1 cellular context compared by ENCODE assay signal in the genomic region with DNA sequence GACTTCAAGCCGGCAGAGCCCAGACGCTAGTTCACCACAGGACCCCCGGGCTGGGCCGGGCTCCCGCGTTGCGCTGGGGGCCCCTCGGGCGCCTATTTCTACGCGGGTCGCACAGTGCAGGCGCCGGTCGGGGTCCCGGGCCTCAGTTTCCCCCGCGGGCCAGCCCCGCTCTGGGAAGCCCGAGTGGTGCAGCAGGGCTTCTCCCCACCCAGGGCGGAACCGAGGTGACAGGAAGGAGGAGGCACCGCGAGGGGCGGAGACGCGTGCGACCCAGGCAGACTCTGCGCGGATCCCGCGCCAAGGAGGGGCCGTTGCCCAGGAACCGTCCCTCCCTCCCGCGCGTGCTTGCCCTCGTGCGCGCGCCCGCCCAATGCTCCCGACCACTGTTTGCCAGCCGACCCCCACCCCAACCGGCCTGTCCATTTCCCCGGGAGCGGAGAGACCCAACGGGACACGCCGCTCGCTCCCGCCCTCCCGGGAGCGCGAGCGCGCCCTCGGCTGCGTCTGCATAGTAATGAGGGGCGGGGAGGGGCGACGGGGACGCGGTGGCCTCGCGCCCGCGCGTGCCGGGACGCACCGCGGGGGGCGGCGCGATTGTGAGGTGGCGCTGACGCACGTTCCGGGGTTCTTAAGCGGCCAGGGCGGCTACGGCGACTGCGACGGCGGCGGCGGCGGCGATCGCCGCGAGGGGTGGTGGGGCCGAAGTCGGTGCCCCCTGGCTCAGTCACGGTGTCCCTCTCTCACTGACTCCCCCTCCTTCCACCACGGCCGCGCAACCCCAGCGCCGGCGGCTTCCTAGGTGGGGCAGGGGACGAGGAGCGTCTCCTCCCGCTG.
TF ChIP-seq lines count a peak whose summit lies in the region.

Gene CPEB2 (plus strand): TSS at position 657 of the 834 bp plus-strand sequence. CDS start 193 bp downstream, outside the sequence.

TF ChIP-seq in HepG2, 621 proteins besides CTCF, POLR2A, EP300 and RAD21 (continued from another document and continues in another):
- TF ChIP-seq GMEB2 (CRISPR knock-in tag; IDR thresholded peaks at IDR 0.05; ENCODE audit: low read depth) (peak; percentile 70; the same call in 1 of the 2 replicates), HMGXB4 (CRISPR knock-in tag; IDR thresholded peaks at IDR 0.05; ENCODE audit: borderline replicate concordance in 1 of 2, low read depth in 1 of 2) (peak in 1 of 2 experiments; percentile 65; a peak in 2 of 4 replicates), TBL1XR1 (IDR thresholded peaks at IDR 0.05; ENCODE audit: borderline replicate concordance, low read length, partially characterized antibody) (no peak), THAP8 (CRISPR knock-in tag; IDR thresholded peaks at IDR 0.05; ENCODE audit: borderline replicate concordance) (no peak), ELF1 (CRISPR knock-in tag; IDR thresholded peaks at IDR 0.05) (no peak), ZNF879 (CRISPR knock-in tag; IDR thresholded peaks at IDR 0.05) (no peak), ZNF782 (CRISPR knock-in tag; IDR thresholded peaks at IDR 0.05; ENCODE audit: borderline replicate concordance) (0 out of 2 replicates have a peak, but pooled peaks have one; percentile 11), SAFB2 (CRISPR knock-in tag; IDR thresholded peaks at IDR 0.05; ENCODE audit: borderline replicate concordance, low read depth) (no peak), ZFYVE20 (CRISPR knock-in tag; IDR thresholded peaks at IDR 0.05; ENCODE audit: borderline replicate concordance, low read depth) (no peak), KDM4B (CRISPR knock-in tag; IDR thresholded peaks at IDR 0.05) (peak; percentile 74; the same call in 1 of the 2 replicates), SKIL (CRISPR knock-in tag; IDR thresholded peaks at IDR 0.05; ENCODE audit: borderline replicate concordance) (peak; percentile 38; the same call in 1 of the 2 replicates), DNMT3B (CRISPR knock-in tag; conservative IDR thresholded peaks at IDR 0.05) (no peak; the same call in 1 of the 2 replicates), MAZ (IDR thresholded peaks at IDR 0.05; ENCODE audit: borderline replicate concordance, low read depth, low read length) (peak; percentile 74; the same call in 1 of the 2 replicates), MAZ (CRISPR knock-in tag; IDR thresholded peaks at IDR 0.05; ENCODE audit: low read depth) (peak; percentile 89; the same call in 1 of the 2 replicates), JUNB (CRISPR knock-in tag; IDR thresholded peaks at IDR 0.05; ENCODE audit: borderline replicate concordance) (no peak), ZSCAN20 (CRISPR knock-in tag; IDR thresholded peaks at IDR 0.05; ENCODE audit: borderline replicate concordance) (no peak), THAP11 (CRISPR knock-in tag; IDR thresholded peaks at IDR 0.05) (no peak; the same call in none of the 2 replicates), FOXP1 (IDR thresholded peaks at IDR 0.05) (no peak), FOXP1 (CRISPR knock-in tag; IDR thresholded peaks at IDR 0.05) (no peak), FOSL2 (CRISPR knock-in tag; IDR thresholded peaks at IDR 0.05) (peak; percentile 12; the same call in 1 of the 2 replicates), CHCHD3 (CRISPR knock-in tag; IDR thresholded peaks at IDR 0.05) (no peak), ZFP36L2 (CRISPR knock-in tag; IDR thresholded peaks at IDR 0.05) (0 out of 2 replicates have a peak, but pooled peaks have one; percentile 26), KDM1A (CRISPR knock-in tag; IDR thresholded peaks at IDR 0.05) (no peak), GLMP (CRISPR knock-in tag; IDR thresholded peaks at IDR 0.05; ENCODE audit: borderline replicate concordance) (no peak), TP53 (CRISPR knock-in tag; conservative IDR thresholded peaks at IDR 0.05) (0 out of 2 replicates have a peak, but pooled peaks have one; percentile 50), TBX2 (CRISPR knock-in tag; IDR thresholded peaks at IDR 0.05; ENCODE audit: borderline replicate concordance) (peak; percentile 44; the same call in 1 of the 2 replicates), GTF3A (CRISPR knock-in tag; conservative IDR thresholded peaks at IDR 0.05) (no peak), TMF1 (CRISPR knock-in tag; IDR thresholded peaks at IDR 0.05; ENCODE audit: low read depth) (no peak), ZBTB8A (CRISPR knock-in tag; IDR thresholded peaks at IDR 0.05; ENCODE audit: borderline replicate concordance, low read depth) (no peak), NFKB2 (CRISPR knock-in tag; IDR thresholded peaks at IDR 0.05; ENCODE audit: borderline replicate concordance) (no peak), TFE3 (CRISPR knock-in tag; IDR thresholded peaks at IDR 0.05) (peak; percentile 43; the same call in 1 of the 2 replicates), ESRRA (CRISPR knock-in tag; IDR thresholded peaks at IDR 0.05; ENCODE audit: low read depth) (no peak), ZBTB7A (CRISPR knock-in tag; IDR thresholded peaks at IDR 0.05) (no peak), ZNF740 (CRISPR knock-in tag; IDR thresholded peaks at IDR 0.05) (no peak)
- TF ChIP-seq, protein P1, sequence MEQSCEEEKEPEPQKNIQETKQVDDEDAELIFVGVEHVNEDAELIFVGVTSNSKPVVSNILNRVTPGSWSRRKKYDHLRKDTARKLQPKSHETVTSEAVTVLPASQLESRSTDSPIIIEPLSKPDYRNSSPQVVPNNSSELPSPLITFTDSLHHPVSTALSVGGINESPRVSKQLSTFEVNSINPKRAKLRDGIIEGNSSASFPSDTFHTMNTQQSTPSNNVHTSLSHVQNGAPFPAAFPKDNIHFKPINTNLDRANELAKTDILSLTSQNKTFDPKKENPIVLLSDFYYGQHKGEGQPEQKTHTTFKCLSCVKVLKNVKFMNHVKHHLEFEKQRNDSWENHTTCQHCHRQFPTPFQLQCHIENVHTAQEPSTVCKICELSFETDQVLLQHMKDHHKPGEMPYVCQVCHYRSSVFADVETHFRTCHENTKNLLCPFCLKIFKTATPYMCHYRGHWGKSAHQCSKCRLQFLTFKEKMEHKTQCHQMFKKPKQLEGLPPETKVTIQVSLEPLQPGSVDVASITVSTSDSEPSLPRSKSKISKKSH (CRISPR knock-in tag; IDR thresholded peaks at IDR 0.05; ENCODE audit: borderline replicate concordance): 0 out of 2 replicates have a peak, but pooled peaks have one; percentile 12
- TF ChIP-seq, protein P2, sequence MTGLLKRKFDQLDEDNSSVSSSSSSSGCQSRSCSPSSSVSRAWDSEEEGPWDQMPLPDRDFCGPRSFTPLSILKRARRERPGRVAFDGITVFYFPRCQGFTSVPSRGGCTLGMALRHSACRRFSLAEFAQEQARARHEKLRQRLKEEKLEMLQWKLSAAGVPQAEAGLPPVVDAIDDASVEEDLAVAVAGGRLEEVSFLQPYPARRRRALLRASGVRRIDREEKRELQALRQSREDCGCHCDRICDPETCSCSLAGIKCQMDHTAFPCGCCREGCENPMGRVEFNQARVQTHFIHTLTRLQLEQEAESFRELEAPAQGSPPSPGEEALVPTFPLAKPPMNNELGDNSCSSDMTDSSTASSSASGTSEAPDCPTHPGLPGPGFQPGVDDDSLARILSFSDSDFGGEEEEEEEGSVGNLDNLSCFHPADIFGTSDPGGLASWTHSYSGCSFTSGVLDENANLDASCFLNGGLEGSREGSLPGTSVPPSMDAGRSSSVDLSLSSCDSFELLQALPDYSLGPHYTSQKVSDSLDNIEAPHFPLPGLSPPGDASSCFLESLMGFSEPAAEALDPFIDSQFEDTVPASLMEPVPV (CRISPR knock-in tag; IDR thresholded peaks at IDR 0.05): peak; percentile 76
- TF ChIP-seq, protein P3, sequence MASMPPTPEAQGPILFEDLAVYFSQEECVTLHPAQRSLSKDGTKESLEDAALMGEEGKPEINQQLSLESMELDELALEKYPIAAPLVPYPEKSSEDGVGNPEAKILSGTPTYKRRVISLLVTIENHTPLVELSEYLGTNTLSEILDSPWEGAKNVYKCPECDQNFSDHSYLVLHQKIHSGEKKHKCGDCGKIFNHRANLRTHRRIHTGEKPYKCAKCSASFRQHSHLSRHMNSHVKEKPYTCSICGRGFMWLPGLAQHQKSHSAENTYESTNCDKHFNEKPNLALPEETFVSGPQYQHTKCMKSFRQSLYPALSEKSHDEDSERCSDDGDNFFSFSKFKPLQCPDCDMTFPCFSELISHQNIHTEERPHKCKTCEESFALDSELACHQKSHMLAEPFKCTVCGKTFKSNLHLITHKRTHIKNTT (CRISPR knock-in tag; IDR thresholded peaks at IDR 0.05): no peak
- TF ChIP-seq, protein P4, sequence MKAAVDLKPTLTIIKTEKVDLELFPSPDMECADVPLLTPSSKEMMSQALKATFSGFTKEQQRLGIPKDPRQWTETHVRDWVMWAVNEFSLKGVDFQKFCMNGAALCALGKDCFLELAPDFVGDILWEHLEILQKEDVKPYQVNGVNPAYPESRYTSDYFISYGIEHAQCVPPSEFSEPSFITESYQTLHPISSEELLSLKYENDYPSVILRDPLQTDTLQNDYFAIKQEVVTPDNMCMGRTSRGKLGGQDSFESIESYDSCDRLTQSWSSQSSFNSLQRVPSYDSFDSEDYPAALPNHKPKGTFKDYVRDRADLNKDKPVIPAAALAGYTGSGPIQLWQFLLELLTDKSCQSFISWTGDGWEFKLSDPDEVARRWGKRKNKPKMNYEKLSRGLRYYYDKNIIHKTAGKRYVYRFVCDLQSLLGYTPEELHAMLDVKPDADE (CRISPR knock-in tag; IDR thresholded peaks at IDR 0.05): no peak
